8 cellular contexts compared by ENCODE assay signal in genomic region chr2:203532957-203533695, GRCh38. TPM values are rescaled to one million over a fixed set of nuclear protein-coding genes. Genes with fewer than 3 reads are reported as not detected.
DNase-seq lines count a peak whose midpoint lies in the region; ATAC-seq and TF ChIP-seq lines count a peak whose summit lies in the region.

No MANE protein-coding gene starts in this region.

- CTCF ChIA-PET in CD4-positive, alpha-beta T cell (lab: Charles Lee): interaction anchor here (2.2 kb wide), 1 partner anchor 282 kb away, joined by 7 read pairs; no protein-coding TSS in a partner anchor

- no peak for DNase-seq in CD4-positive, alpha-beta T cell
- DNase-seq in MG63 (peak; percentile 46), NCI-H1105 (lab: John Stamatoyannopoulos, UW) (no peak)
- DNase-seq in NK-92 treated with Interleukin-12 subunit alpha and Interleukin-12 subunit beta, amount 100 ng/mL, for 24 hours (lab: John Stamatoyannopoulos, UW): no peak

- no peak for TF ChIP-seq CTCF in CD4-positive, alpha-beta T cell (IDR thresholded peaks at IDR 0.05)

- H3K36me3 Mint-ChIP-seq in CD4-positive, alpha-beta T cell (ENCODE audit: low read depth): peaks cover 4% of the 10 kb centered on the region

- H3K4me1 ChIP-seq in ectodermal cell (ENCODE audit: control insufficient read depth, insufficient read depth, low read length): peaks cover 12% of the 10 kb centered on the region
- peaks cover 0 to 10% of the 10 kb centered on the region in 2 donors for H3K4me1 ChIP-seq in muscle layer of duodenum (ENCODE audit: control insufficient read depth in 1 of 2, insufficient read depth in 2 of 2, low read length in 2 of 2)

- H3K27ac Mint-ChIP-seq in CD4-positive, alpha-beta T cell: no peak overlapping the region

- peak overlapping the region; percentile 91 for H3K4me3 ChIP-seq in MG63
- H3K4me3 ChIP-seq in ectodermal cell (ENCODE audit: insufficient read depth, low read depth, low read length): peak overlapping the region; percentile 80
- peak overlapping the region; percentile 77 to 92 for H3K4me3 ChIP-seq in muscle layer of duodenum (ENCODE audit: low read depth in 1 of 2, low read length in 2 of 2)

- H3K9me3 ChIP-seq in CD4-positive, alpha-beta T cell (ENCODE audit: control insufficient read depth, low read length): no peaks in the 10 kb centered on the region
- H3K9me3 ChIP-seq in MG63 (peaks cover 1% of the 10 kb centered on the region), ectodermal cell (ENCODE audit: control insufficient read depth, low read length) (no peaks in the 10 kb centered on the region), muscle layer of duodenum (ENCODE audit: control insufficient read depth in 1 of 2, low read length in 2 of 2) (no peaks in the 10 kb centered on the region)

- H3K27me3 ChIP-seq in CD4-positive, alpha-beta T cell (ENCODE audit: control insufficient read depth, insufficient read depth, low read length): no peaks in the 10 kb centered on the region
- no peaks in the 10 kb centered on the region for H3K27me3 ChIP-seq in MG63
- H3K27me3 ChIP-seq in ectodermal cell (ENCODE audit: control insufficient read depth, insufficient read depth, low read length, poor library complexity, severe bottlenecking): no peaks in the 10 kb centered on the region
- no peaks in the 10 kb centered on the region for H3K27me3 ChIP-seq in muscle layer of duodenum (ENCODE audit: low read depth, low read length)

- intact Hi-C loops in CD4-positive, alpha-beta T cell (cut with DNase I, micrococcal nuclease): loop anchor here (5.0 to 10.0 kb wide), 3 partner anchors 174 to 252 kb away; partner anchors contain the start of gene CD28 (in 1 of the 2)

- WGBS in ectodermal cell, 2 experiments: 7 to 17% methylated on average over 6 to 7 of the region's 7 CpGs

- peak overlapping the region; percentile 88 for H3K4me3 Mint-ChIP-seq in CD4-positive, alpha-beta T cell

- H3K36me3 ChIP-seq in MG63 (peaks cover 23% of the 10 kb centered on the region), ectodermal cell (ENCODE audit: control insufficient read depth, insufficient read depth, low read length) (no peaks in the 10 kb centered on the region), muscle layer of duodenum (ENCODE audit: control insufficient read depth in 1 of 2, insufficient read depth in 2 of 2, low read length in 2 of 2) (peaks cover 0 to 4% of the 10 kb centered on the region in 2 donors)

- H3K27me3 Mint-ChIP-seq in CD4-positive, alpha-beta T cell: peaks cover 5% of the 10 kb centered on the region

- POLR2A ChIA-PET in CD4-positive, alpha-beta T cell (lab: Charles Lee): interaction anchor here (0.6 to 4.0 kb wide), 4 partner anchors 81 to 207 kb away, joined by 3 to 12 read pairs (median 4); partner anchors contain the start of gene CD28

- no peaks in the 10 kb centered on the region for H3K9me3 Mint-ChIP-seq in CD4-positive, alpha-beta T cell

- H3K4me1 Mint-ChIP-seq in CD4-positive, alpha-beta T cell (ENCODE audit: low read depth): peaks cover 41% of the 10 kb centered on the region

- ATAC-seq in CD4-positive, alpha-beta T cell (ENCODE audit: poor library complexity): no peak
- ATAC-seq in GM21528 (IDR thresholded peaks at IDR 0.05; ENCODE audit: low FRiP score, unreplicated experiment) (no peak), GM18502 (IDR thresholded peaks at IDR 0.05; ENCODE audit: poor library complexity, unreplicated experiment) (no peak)

- no peak overlapping the region for H3K27ac ChIP-seq in CD4-positive, alpha-beta T cell (ENCODE audit: low read depth, low read length)
- H3K27ac ChIP-seq in ectodermal cell (ENCODE audit: insufficient read depth, low read depth, low read length, poor library complexity, severe bottlenecking) (no peak overlapping the region), muscle layer of duodenum (ENCODE audit: low read length) (peak overlapping the region; percentile 43)

RNA-seq across cellular contexts. Expression of gene RAPH1, which starts 2.0 kb away (rescaled TPM):
- 1 to 10 TPM; 4.3 to 5.8 TPM for total RNA-seq in CD4-positive, alpha-beta T cell
- 12.5 and 57.0 TPM in 2 replicates for total RNA-seq in MG63 (2014; rRNA removed; shearing (Covaris generic); ENCODE audit: low replicate concordance)
- 12.5 TPM for polyA plus RNA-seq in ectodermal cell (2013, experiment 1 of 4)
- polyA plus RNA-seq in ectodermal cell (2013, experiment 2 of 4): 15.2 TPM
- polyA plus RNA-seq in ectodermal cell (2013, experiment 3 of 4): 10.9 TPM
- polyA plus RNA-seq in ectodermal cell (2013, experiment 4 of 4): 11.8 TPM
